ENCODE assay signal across 27 cellular contexts in genomic region chr5:151688406-151688805, GRCh38. TPM values are rescaled to one million over a fixed set of nuclear protein-coding genes. Genes with fewer than 3 reads are reported as not detected.
DNase-seq lines count a peak whose midpoint lies in the region; ATAC-seq and TF ChIP-seq lines count a peak whose summit lies in the region.
"Had no signal": no experiment of that assay in that cellular context is flagged by ENCODE, and none has a peak within 500 bp of the region (broad histone marks: within the 10 kb centered on the region; RNA-seq: fewer than 3 reads in every experiment).

No MANE protein-coding gene starts in this region.

- H3K4me1 Mint-ChIP-seq in chondrocyte (ENCODE audit: low read depth) (peaks cover 32% of the 10 kb centered on the region), nephron progenitor cell (peaks cover 75% of the 10 kb centered on the region)

- TF ChIP-seq CTCF in NB4 (IDR thresholded peaks at IDR 0.05; ENCODE audit: low read depth, low read length): no peak
- no peak for TF ChIP-seq CTCF in chondrocyte (IDR thresholded peaks at IDR 0.05)
- TF ChIP-seq CTCF in nephron progenitor cell (IDR thresholded peaks at IDR 0.05): no peak
- TF ChIP-seq CTCF in thoracic aorta (IDR thresholded peaks at IDR 0.05): no peak

- H3K36me3 Mint-ChIP-seq in chondrocyte (ENCODE audit: low read depth) (peaks cover 30% of the 10 kb centered on the region), nephron progenitor cell (ENCODE audit: low read depth) (no peaks in the 10 kb centered on the region)
- H3K36me3 Mint-ChIP-seq: activated naive CD4-positive, alpha-beta T cell treated with anti-CD3 and anti-CD28 coated beads, Interleukin-2, amount 50 U/mL, for 24 hours; CD8-positive, alpha-beta T cell; immature natural killer cell; memory B cell had no signal

- no peak for TF ChIP-seq POLR2A in NB4 (IDR thresholded peaks at IDR 0.05; ENCODE audit: extremely low read depth, insufficient read length)

- in situ Hi-C loops in ACHN (cut with HindIII; ENCODE audit: low pct_ligation_motif_present, low pct_unique_long_range_greater_than_20kb, low sequenced_read_pairs): no loop called here

- ATAC-seq in thoracic aorta (ENCODE audit: insufficient number of reproducible peaks, low FRiP score, low read depth) (no peak), GM21423 (IDR thresholded peaks at IDR 0.05; ENCODE audit: unreplicated experiment) (no peak)
- ATAC-seq: CD8-positive, alpha-beta T cell; left colon had no signal

- H3K9me3 Mint-ChIP-seq in chondrocyte (ENCODE audit: low read depth): no peaks in the 10 kb centered on the region
- no peaks in the 10 kb centered on the region for H3K9me3 Mint-ChIP-seq in nephron progenitor cell
- H3K9me3 Mint-ChIP-seq: activated naive CD4-positive, alpha-beta T cell treated with anti-CD3 and anti-CD28 coated beads, Interleukin-2, amount 50 U/mL, for 24 hours; CD8-positive, alpha-beta T cell; immature natural killer cell; memory B cell had no signal

- H3K27ac Mint-ChIP-seq in chondrocyte (ENCODE audit: unreplicated experiment) (peak overlapping the region; percentile 57), nephron progenitor cell (peak overlapping the region; percentile 25)
- H3K27ac Mint-ChIP-seq: activated naive CD4-positive, alpha-beta T cell treated with anti-CD3 and anti-CD28 coated beads, Interleukin-2, amount 50 U/mL, for 24 hours; CD8-positive, alpha-beta T cell; immature natural killer cell; memory B cell; progenitor cell of endocrine pancreas had no signal

- peaks cover 4% of the 10 kb centered on the region for H3K36me3 ChIP-seq in thoracic aorta
- H3K36me3 ChIP-seq: BE2C, WERI-Rb-1 had no signal

- peaks cover 6 to 19% of the 10 kb centered on the region in 2 donors for H3K4me1 ChIP-seq in thoracic aorta (ENCODE audit: control insufficient read depth in 1 of 2, low read depth in 2 of 2)

- no peaks in the 10 kb centered on the region for H3K27me3 ChIP-seq in thoracic aorta (replicated peaks; ENCODE audit: insufficient read depth)
- H3K27me3 ChIP-seq: BE2C had no signal

- peak overlapping the region; percentile 93 to 98 for H3K27ac ChIP-seq in thoracic aorta
- H3K27ac ChIP-seq: epithelial cell of prostate, WERI-Rb-1 had no signal

- H3K4me3 Mint-ChIP-seq in chondrocyte (ENCODE audit: unreplicated experiment): no peak overlapping the region
- peak overlapping the region; percentile 37 for H3K4me3 Mint-ChIP-seq in nephron progenitor cell
- H3K4me3 Mint-ChIP-seq: activated naive CD4-positive, alpha-beta T cell treated with anti-CD3 and anti-CD28 coated beads, Interleukin-2, amount 50 U/mL, for 24 hours; CD8-positive, alpha-beta T cell; immature natural killer cell; memory B cell had no signal

- H3K9me3 ChIP-seq in thoracic aorta: no peaks in the 10 kb centered on the region
- H3K9me3 ChIP-seq: BE2C had no signal

- H3K27me3 Mint-ChIP-seq in chondrocyte (ENCODE audit: low read depth) (no peaks in the 10 kb centered on the region), nephron progenitor cell (ENCODE audit: low read depth, poor library complexity) (peaks cover 7% of the 10 kb centered on the region)

- DNase-seq in NB4 (ENCODE audit: low read depth): peak; percentile 42
- DNase-seq in chondrocyte (ENCODE audit: low spot score): no peak
- DNase-seq in nephron progenitor cell: no peak
- no peak for DNase-seq in thoracic aorta (ENCODE audit: low spot score)
- no peak for DNase-seq in NCI-H2107 treated with DMSO at 0.1 percent for 48 hours (lab: John Stamatoyannopoulos, UW; ENCODE audit: unreplicated experiment)
- no peak for DNase-seq in ACHN
- no peak for DNase-seq in activated CD4-positive, alpha-beta T cell treated with anti-CD3 and anti-CD28 coated beads, Interleukin-2, amount 50 U/mL, for 4 hours
- DNase-seq: activated CD4-positive, alpha-beta T cell treated with anti-CD3 and anti-CD28 coated beads for 48 hours; amygdala; BE2C; CD8-positive, alpha-beta T cell; DMS 273 treated with DMSO at 0.1 percent for 48 hours; effector CD8-positive, alpha-beta T cell; HCEC 1CT; hypothalamus; immature natural killer cell; left colon; NCI-H1436 treated with DMSO at 0.1 percent for 48 hours; nucleus accumbens; stimulated activated naive CD4-positive, alpha-beta T cell; T1000; WERI-Rb-1 had no signal

- H3K4me3 ChIP-seq in NB4 (ENCODE audit: low read depth, low read length) (no peak overlapping the region), thoracic aorta (no peak overlapping the region)

RNA-seq across cellular contexts. Expression of gene SPARC, which starts 1.7 kb away (rescaled TPM):
- total RNA-seq in chondrocyte (19,093 to 24,474 TPM (median 24,306 TPM) in 3 replicates), thoracic aorta (1,000 to 10,000 TPM; 1,654 to 1,851 TPM)

Comparison
In these comparisons a context has a peak if more than half of its experiments do, and no peak if none do; other contexts are left out.
1. RNA of gene SPARC, which starts 1.7 kb away (total RNA-seq): 19,093 to 24,474 TPM in chondrocyte; 1,654 to 1,851 TPM in thoracic aorta; every median in the first group is over 10 times any median in the second.